ENCODE assay signal across 8 cellular contexts in the genomic region with DNA sequence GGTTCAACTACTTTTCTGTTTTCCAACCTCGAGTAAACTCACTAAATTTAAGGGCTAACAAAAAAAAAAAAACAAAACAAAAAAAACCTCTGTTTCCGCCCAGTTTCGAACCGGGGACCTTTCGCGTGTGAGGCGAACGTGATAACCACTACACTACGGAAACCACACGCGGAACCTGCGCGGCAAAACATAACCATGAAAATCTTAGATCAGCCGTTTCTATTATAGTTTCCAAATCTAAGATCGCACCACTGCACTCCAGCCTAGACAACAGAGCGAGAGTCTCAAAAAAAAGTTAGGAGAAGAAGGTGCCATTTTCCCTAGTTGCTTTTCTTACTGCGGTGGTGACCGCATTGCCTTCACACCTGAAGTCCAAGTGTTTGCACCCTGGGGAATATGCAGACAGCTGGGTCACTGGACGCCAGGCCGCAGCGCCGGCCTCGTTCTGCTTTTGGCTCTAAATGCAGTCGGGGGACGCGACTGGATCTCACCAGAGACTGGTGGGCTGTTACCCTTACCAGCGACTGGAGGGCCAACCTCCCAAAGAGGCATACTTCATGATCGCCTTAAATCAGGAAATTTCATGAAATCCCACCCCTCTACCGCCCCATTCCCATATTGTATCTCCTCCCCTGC.
DNase-seq lines count a peak whose midpoint lies in the region; ATAC-seq, FAIRE-seq and TF ChIP-seq lines count a peak whose summit lies in the region.
"Not testable (repeated sequence)": the region's sequence is repeated elsewhere in the genome, so short reads cannot be mapped to it uniquely, and the experiment has no call there.

No MANE protein-coding gene starts in this region.

- H2AFZ ChIP-seq in ACC112 (ENCODE audit: low read length, unreplicated experiment) = not testable (repeated sequence)

- H3K36me3 ChIP-seq in ACC112 (ENCODE audit: insufficient read depth, low read length); small intestine (ENCODE audit: control insufficient read depth in 2 of 2, insufficient read depth in 2 of 2, low read length in 2 of 2): not testable (repeated sequence)

- not testable (repeated sequence) for H3K27ac ChIP-seq in ACC112 (ENCODE audit: low read depth, low read length); HL-60 (replicated peaks); small intestine (ENCODE audit: low read depth in 1 of 2, low read length in 1 of 2)

- not testable (repeated sequence) for H3K9me3 ChIP-seq in small intestine (ENCODE audit: control insufficient read depth, low read depth)

- H3K27me3 ChIP-seq in ACC112 (ENCODE audit: insufficient read depth, low read length); HL-60 (ENCODE audit: insufficient read depth, poor library complexity, severe bottlenecking); small intestine (ENCODE audit: control insufficient read depth in 2 of 2, insufficient read depth in 2 of 2, low read length in 2 of 2): not testable (repeated sequence)

- H3K9me3 Mint-ChIP-seq in memory B cell = not testable (repeated sequence)

- DNase-seq in HL-60 (ENCODE audit: low read depth in 1 of 2, low spot score in 1 of 2) (peak; percentile 4 to 21), astrocyte of the cerebellum (ENCODE audit: low read depth) (peak; percentile 5), foreskin melanocyte (peak; percentile 6), memory B cell (ENCODE audit: low spot score in 2 of 2) (peak in 1 of 2 donors; percentile 30), small intestine (peak; percentile 24)

- H3K4me3 ChIP-seq in ACC112 (ENCODE audit: low read depth, low read length) (peak overlapping the region; percentile 83), HL-60 (replicated peaks; ENCODE audit: insufficient read depth, low read length) (peak overlapping the region; percentile 42), WI38 (ENCODE audit: low read depth, low read length) (peak overlapping the region; percentile 58), astrocyte of the cerebellum (ENCODE audit: low read depth, low read length) (peak overlapping the region; percentile 48), small intestine (ENCODE audit: low read depth in 1 of 2, low read length in 2 of 2) (peak overlapping the region in 1 of 2 donors; percentile 16)

- H3K36me3 Mint-ChIP-seq in memory B cell = not testable (repeated sequence)

- not testable (repeated sequence) for H3K4me1 Mint-ChIP-seq in memory B cell

- H3K4me1 ChIP-seq in ACC112 (ENCODE audit: control insufficient read depth, insufficient read depth, low read length, unreplicated experiment); small intestine (ENCODE audit: control insufficient read depth in 2 of 2, insufficient read depth in 1 of 2, low read depth in 1 of 2, low read length in 1 of 2): not testable (repeated sequence)

- H3K27ac Mint-ChIP-seq in memory B cell = peak overlapping the region; percentile 38

- not testable (repeated sequence) for H3K79me2 ChIP-seq in ACC112 (ENCODE audit: control insufficient read depth, insufficient read depth, low read length, unreplicated experiment)

- FAIRE-seq in small intestine (lab: Jason Lieb, UNC) = not testable (repeated sequence)

- H3K4me3 Mint-ChIP-seq in memory B cell = peak overlapping the region; percentile 61

- not testable (repeated sequence) for TF ChIP-seq CTCF in HL-60 (IDR thresholded peaks at IDR 0.05; ENCODE audit: insufficient read depth, low read length); WI38 (IDR thresholded peaks at IDR 0.05; ENCODE audit: low read depth, low read length); astrocyte of the cerebellum (IDR thresholded peaks at IDR 0.05; ENCODE audit: low read depth, low read length, missing control alignments)

- 1 to 2% (median 1%) methylated on average over 29 of the region's 29 CpGs for whole genome bisulfite sequencing in small intestine, 3 donors

- in situ Hi-C loops in astrocyte of the cerebellum (cut with HindIII; ENCODE audit: low sequenced_read_pairs) = not testable (repeated sequence)

- ATAC-seq in GM18867 (IDR thresholded peaks at IDR 0.05; ENCODE audit: unreplicated experiment) (peak; percentile 56), memory B cell (ENCODE audit: low read depth) (peak; percentile 37)

- not testable (repeated sequence) for H3K27me3 Mint-ChIP-seq in memory B cell
